Comparison of ENCODE assay signal across 9 cellular contexts in genomic region chr20:44089987-44090674, GRCh38.
A peak's percentile ranks its signal among the peaks of the same experiment; 100 is the strongest.
DNase-seq lines count a peak whose midpoint lies in the region; ATAC-seq and TF ChIP-seq lines count a peak whose summit lies in the region.
"Had no signal": no experiment of that assay in that cellular context is flagged by ENCODE, and none has a peak within 500 bp of the region (broad histone marks: within the 10 kb centered on the region; RNA-seq: fewer than 3 reads in every experiment).

No MANE protein-coding gene starts in this region.

- no peak for TF ChIP-seq POLR2A in right lobe of liver (IDR thresholded peaks at IDR 0.05)

- H3K4me1 ChIP-seq in right lobe of liver = no peaks in the 10 kb centered on the region
- H3K4me1 ChIP-seq: ascending aorta had no signal

- 7% methylated on average over 3 of the region's 7 CpGs for WGBS in right lobe of liver (ENCODE audit: insufficient coverage, low coverage, low lambda C conversion rate, missing lambda C conversion rate)

- H3K9ac ChIP-seq in SK-N-MC (ENCODE audit: insufficient read length) = no peak overlapping the region

- peak overlapping the region; percentile 42; the same call in 1 of the 2 replicates for H3K4me3 ChIP-seq in SK-N-MC
- H3K4me3 ChIP-seq in right lobe of liver = no peak overlapping the region
- H3K4me3 ChIP-seq: ascending aorta had no signal

- no peak for TF ChIP-seq CTCF in right lobe of liver (IDR thresholded peaks at IDR 0.05)

- H3K9me3 ChIP-seq in SK-N-MC (ENCODE audit: low read depth, low read length) = no peaks in the 10 kb centered on the region
- no peaks in the 10 kb centered on the region for H3K9me3 ChIP-seq in right lobe of liver
- H3K9me3 ChIP-seq: ascending aorta had no signal

- DNase-seq in DMS 273 treated with DMSO at 0.1 percent for 48 hours (lab: John Stamatoyannopoulos, UW) (peak; percentile 36), SK-N-MC (ENCODE audit: low read depth, low spot score) (no peak), right lobe of liver (no peak), HK-2 (ENCODE audit: unreplicated experiment) (no peak)

- H3K36me3 ChIP-seq in SK-N-MC (ENCODE audit: insufficient read depth, low read length) (no peaks in the 10 kb centered on the region), right lobe of liver (no peaks in the 10 kb centered on the region)
- H3K36me3 ChIP-seq: ascending aorta had no signal

- ATAC-seq in HG03175 (IDR thresholded peaks at IDR 0.05; ENCODE audit: unreplicated experiment) (peak; percentile 51), right lobe of liver (peak in 3 of 4 donors; percentile 48 to 77 (median 72)), GM18519 (IDR thresholded peaks at IDR 0.05; ENCODE audit: low FRiP score, unreplicated experiment) (no peak), GM19452 (IDR thresholded peaks at IDR 0.05; ENCODE audit: unreplicated experiment) (no peak), GM18867 (IDR thresholded peaks at IDR 0.05; ENCODE audit: unreplicated experiment) (no peak)

- intact Hi-C loops in right lobe of liver (cut with DNase I) = no loop called here

- H3K27ac ChIP-seq in SK-N-MC (no peak overlapping the region; the same call in 1 of the 2 replicates), right lobe of liver (no peak overlapping the region)
- H3K27ac ChIP-seq: ascending aorta had no signal

- H3K27me3 ChIP-seq in right lobe of liver = no peaks in the 10 kb centered on the region
- H3K27me3 ChIP-seq: ascending aorta had no signal

Comparison
In these comparisons a context has a peak if more than half of its experiments do, and no peak if none do; other contexts are left out.
1. ATAC-seq: peak in HG03175 (single experiment) and right lobe of liver (3 of 4); none in GM18519 (single experiment), GM19452 (single experiment) and GM18867 (single experiment).